Comparison of ENCODE assay signal across 11 cellular contexts in the genomic region with DNA sequence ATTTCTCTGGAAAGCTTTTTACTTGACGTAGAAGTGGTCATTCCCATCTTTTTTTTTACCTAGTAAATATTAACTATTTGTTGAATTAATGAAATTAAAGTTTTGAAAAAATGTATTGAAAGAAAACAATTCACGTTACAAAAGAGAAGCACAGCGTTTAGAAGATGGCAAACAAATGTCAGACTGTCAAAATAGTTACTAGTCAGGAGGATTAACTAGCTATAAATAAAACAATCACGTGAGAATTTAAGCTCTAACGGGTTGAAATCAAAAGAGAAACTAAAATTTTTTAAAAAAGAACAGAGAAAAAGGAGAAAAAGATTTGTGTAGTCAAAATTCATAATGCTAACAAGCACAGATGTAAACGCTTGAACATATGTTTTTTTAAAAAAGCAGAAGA. TPM values are rescaled to one million over a fixed set of nuclear protein-coding genes. Genes with fewer than 3 reads are reported as not detected.
DNase-seq lines count a peak whose midpoint lies in the region; ATAC-seq and TF ChIP-seq lines count a peak whose summit lies in the region.
"Had no signal": no experiment of that assay in that cellular context is flagged by ENCODE, and none has a peak within 500 bp of the region (broad histone marks: within the 10 kb centered on the region; RNA-seq: fewer than 3 reads in every experiment).

No MANE protein-coding gene starts in this region.

- DNase-seq in activated CD4-positive, alpha-beta T cell treated with anti-CD3 and anti-CD28 coated beads, Interleukin-2, amount 10 ng/mL, durations not matched to agents 7 days and 5 days, result no peak
- no peak for DNase-seq in activated CD4-positive, alpha-beta T cell treated with anti-CD3 and anti-CD28 coated beads, Interleukin-2, amount 50 U/mL, for 4 hours
- peak; percentile 44 for DNase-seq in NAMALWA (ENCODE audit: low spot score)
- peak; percentile 15 for DNase-seq in fibroblast of mammary gland (ENCODE audit: low read depth)
- no peak for DNase-seq in stimulated activated effector memory CD8-positive, alpha-beta T cell treated with anti-CD3 and anti-CD28 coated beads, Interleukin-12 subunit alpha, Interleukin-12 subunit beta, amount 100 ng/mL, for 72 hours (ENCODE audit: low spot score in 2 of 2)
- DNase-seq in ACHN, result no peak
- DNase-seq: NCI-H2227 treated with DMSO at 0.1 percent for 48 hours; stimulated activated CD4-positive, alpha-beta T cell treated with anti-CD3 and anti-CD28 coated beads, Interleukin-1b, Interleukin-23, amount 100 ng/mL, for 48 hours had no signal

- ATAC-seq in stimulated activated effector memory CD8-positive, alpha-beta T cell treated with anti-CD3 and anti-CD28 coated beads, Interleukin-12 subunit alpha, Interleukin-12 subunit beta, amount 100 ng/mL, for 72 hours, result no peak
- ATAC-seq in GM19397 (IDR thresholded peaks at IDR 0.05; ENCODE audit: unreplicated experiment) (no peak), GM18517 (IDR thresholded peaks at IDR 0.05; ENCODE audit: unreplicated experiment) (no peak)

- peak overlapping the region; percentile 69 for H3K4me3 Mint-ChIP-seq in activated CD4-positive, alpha-beta T cell treated with anti-CD3 and anti-CD28 coated beads, Interleukin-2, amount 10 ng/mL, durations not matched to agents 7 days and 5 days
- peak overlapping the region; percentile 41 for H3K4me3 Mint-ChIP-seq in stimulated activated effector memory CD8-positive, alpha-beta T cell treated with anti-CD3 and anti-CD28 coated beads, Interleukin-12 subunit alpha, Interleukin-12 subunit beta, amount 100 ng/mL, for 72 hours
- H3K4me3 Mint-ChIP-seq: mesothelial cell of epicardium had no signal

- H3K36me3 Mint-ChIP-seq in activated CD4-positive, alpha-beta T cell treated with anti-CD3 and anti-CD28 coated beads, Interleukin-2, amount 10 ng/mL, durations not matched to agents 7 days and 5 days (ENCODE audit: low read depth), result peaks cover 27% of the 10 kb centered on the region
- H3K36me3 Mint-ChIP-seq in stimulated activated effector memory CD8-positive, alpha-beta T cell treated with anti-CD3 and anti-CD28 coated beads, Interleukin-12 subunit alpha, Interleukin-12 subunit beta, amount 100 ng/mL, for 72 hours, result no peaks in the 10 kb centered on the region

- H3K27ac Mint-ChIP-seq in activated CD4-positive, alpha-beta T cell treated with anti-CD3 and anti-CD28 coated beads, Interleukin-2, amount 10 ng/mL, durations not matched to agents 7 days and 5 days, result peak overlapping the region; percentile 92
- peak overlapping the region; percentile 60 for H3K27ac Mint-ChIP-seq in stimulated activated effector memory CD8-positive, alpha-beta T cell treated with anti-CD3 and anti-CD28 coated beads, Interleukin-12 subunit alpha, Interleukin-12 subunit beta, amount 100 ng/mL, for 72 hours
- H3K27ac Mint-ChIP-seq: mesothelial cell of epicardium had no signal

- CTCF ChIA-PET in activated CD4-positive, alpha-beta T cell treated with anti-CD3 and anti-CD28 coated beads, Interleukin-2, amount 10 ng/mL, durations not matched to agents 7 days and 5 days (lab: Charles Lee), result interaction anchor here (0.6 to 1.5 kb wide), 5 partner anchors 9 to 90 kb away, joined by 3 to 6 read pairs (median 3); no protein-coding TSS in a partner anchor

- in situ Hi-C loops in ACHN (cut with HindIII; ENCODE audit: low pct_ligation_motif_present, low pct_unique_long_range_greater_than_20kb, low sequenced_read_pairs), result no loop called here

- no peaks in the 10 kb centered on the region for H3K27me3 Mint-ChIP-seq in activated CD4-positive, alpha-beta T cell treated with anti-CD3 and anti-CD28 coated beads, Interleukin-2, amount 10 ng/mL, durations not matched to agents 7 days and 5 days

- H3K9me3 Mint-ChIP-seq in activated CD4-positive, alpha-beta T cell treated with anti-CD3 and anti-CD28 coated beads, Interleukin-2, amount 10 ng/mL, durations not matched to agents 7 days and 5 days, result peaks cover 15% of the 10 kb centered on the region
- no peaks in the 10 kb centered on the region for H3K9me3 Mint-ChIP-seq in stimulated activated effector memory CD8-positive, alpha-beta T cell treated with anti-CD3 and anti-CD28 coated beads, Interleukin-12 subunit alpha, Interleukin-12 subunit beta, amount 100 ng/mL, for 72 hours

- H3K4me3 ChIP-seq in fibroblast of mammary gland (ENCODE audit: control insufficient read depth, low read depth, low read length), result peak overlapping the region; percentile 7

- peaks cover 30% of the 10 kb centered on the region for H3K4me1 Mint-ChIP-seq in activated CD4-positive, alpha-beta T cell treated with anti-CD3 and anti-CD28 coated beads, Interleukin-2, amount 10 ng/mL, durations not matched to agents 7 days and 5 days
- H3K4me1 Mint-ChIP-seq in stimulated activated effector memory CD8-positive, alpha-beta T cell treated with anti-CD3 and anti-CD28 coated beads, Interleukin-12 subunit alpha, Interleukin-12 subunit beta, amount 100 ng/mL, for 72 hours, result peaks cover 32% of the 10 kb centered on the region

- no peak for TF ChIP-seq CTCF in fibroblast of mammary gland (conservative IDR thresholded peaks at IDR 0.05; ENCODE audit: control insufficient read depth, insufficient read depth, low read depth, low read length)

- POLR2A ChIA-PET in activated CD4-positive, alpha-beta T cell treated with anti-CD3 and anti-CD28 coated beads, Interleukin-2, amount 10 ng/mL, durations not matched to agents 7 days and 5 days (lab: Charles Lee), result no interaction called here

RNA-seq across cellular contexts. Expression of a gene that starts 26.4 kb away (rescaled TPM):
- total RNA-seq in activated CD4-positive, alpha-beta T cell treated with anti-CD3 and anti-CD28 coated beads, Interleukin-2, amount 10 ng/mL, durations not matched to agents 7 days and 5 days, result 10 to 100 TPM; 53.8 to 58.0 TPM

Comparison
In these comparisons a context has a peak if more than half of its experiments do, and no peak if none do; other contexts are left out.
1. DNase-seq: peak in NAMALWA (single experiment) and fibroblast of mammary gland (single experiment); none in activated CD4-positive, alpha-beta T cell treated with anti-CD3 and anti-CD28 coated beads, Interleukin-2, amount 10 ng/mL, durations not matched to agents 7 days and 5 days (single experiment), activated CD4-positive, alpha-beta T cell treated with anti-CD3 and anti-CD28 coated beads, Interleukin-2, amount 50 U/mL, for 4 hours (0 of 2), stimulated activated effector memory CD8-positive, alpha-beta T cell treated with anti-CD3 and anti-CD28 coated beads, Interleukin-12 subunit alpha, Interleukin-12 subunit beta, amount 100 ng/mL, for 72 hours (0 of 2) and ACHN (single experiment).